7 cellular contexts compared by ENCODE assay signal in genomic region chr1:20216574-20216973, GRCh38. TPM values are rescaled to one million over a fixed set of nuclear protein-coding genes. Genes with fewer than 3 reads are reported as not detected.
DNase-seq lines count a peak whose midpoint lies in the region; ATAC-seq and TF ChIP-seq lines count a peak whose summit lies in the region.

No MANE protein-coding gene starts in this region.

- peak; percentile 52 for TF ChIP-seq CTCF in GM10248 (IDR thresholded peaks at IDR 0.05; ENCODE audit: control extremely low read depth, extremely low read depth, low read depth, missing control alignments)
- TF ChIP-seq CTCF in glutamatergic neuron (IDR thresholded peaks at IDR 0.05; ENCODE audit: partially characterized antibody, unreplicated experiment) = peak; percentile 21

- no peaks in the 10 kb centered on the region for H3K9me3 Mint-ChIP-seq in glutamatergic neuron (ENCODE audit: unreplicated experiment)

- no peaks in the 10 kb centered on the region for H3K36me3 Mint-ChIP-seq in glutamatergic neuron (ENCODE audit: unreplicated experiment)

- CTCF ChIA-PET in GM10248 (lab: Yijun Ruan, JAX) = interaction anchor here (0.8 to 8.8 kb wide), 13 partner anchors 9 to 326 kb away, joined by 3 to 116 read pairs (median 3); no protein-coding TSS in a partner anchor

- no peak overlapping the region for H3K27ac Mint-ChIP-seq in glutamatergic neuron (ENCODE audit: unreplicated experiment)

- peaks cover 4% of the 10 kb centered on the region for H3K27me3 Mint-ChIP-seq in glutamatergic neuron (ENCODE audit: unreplicated experiment)

- H3K4me1 Mint-ChIP-seq in glutamatergic neuron (ENCODE audit: low read depth, unreplicated experiment) = peaks cover 19% of the 10 kb centered on the region

- DNase-seq in GM10248 (ENCODE audit: extremely low spot score) = peak; percentile 70
- DNase-seq in SHP77 treated with DMSO at 0.1 percent for 48 hours (lab: John Stamatoyannopoulos, UW) = peak; percentile 18
- DNase-seq in glutamatergic neuron = no peak
- DNase-seq in foreskin melanocyte = no peak

- POLR2A ChIA-PET in GM10248 (lab: Yijun Ruan, JAX) = no interaction called here

- ATAC-seq in HG03135 (IDR thresholded peaks at IDR 0.05; ENCODE audit: unreplicated experiment) (peak; percentile 54), GM19397 (IDR thresholded peaks at IDR 0.05; ENCODE audit: unreplicated experiment) (no peak), GM21717 (IDR thresholded peaks at IDR 0.05; ENCODE audit: unreplicated experiment) (no peak)

- H3K4me3 Mint-ChIP-seq in glutamatergic neuron (ENCODE audit: unreplicated experiment) = no peak overlapping the region

RNA-seq across cellular contexts. Expression of gene PLA2G2C, which starts 30.3 kb away (rescaled TPM):
- not detected for total RNA-seq in glutamatergic neuron (ENCODE audit: unreplicated experiment)

RNA-seq across cellular contexts. Expression of gene UBXN10, which starts 30.7 kb away (rescaled TPM):
- 0.49 TPM for total RNA-seq in glutamatergic neuron (ENCODE audit: unreplicated experiment)

Comparison
In these comparisons a context has a peak if more than half of its experiments do, and no peak if none do; other contexts are left out.
1. DNase-seq: peak in GM10248 (single experiment) and SHP77 treated with DMSO at 0.1 percent for 48 hours (single experiment); none in glutamatergic neuron (single experiment) and foreskin melanocyte (single experiment).